1 cellular context compared by ENCODE assay signal in the genomic region with DNA sequence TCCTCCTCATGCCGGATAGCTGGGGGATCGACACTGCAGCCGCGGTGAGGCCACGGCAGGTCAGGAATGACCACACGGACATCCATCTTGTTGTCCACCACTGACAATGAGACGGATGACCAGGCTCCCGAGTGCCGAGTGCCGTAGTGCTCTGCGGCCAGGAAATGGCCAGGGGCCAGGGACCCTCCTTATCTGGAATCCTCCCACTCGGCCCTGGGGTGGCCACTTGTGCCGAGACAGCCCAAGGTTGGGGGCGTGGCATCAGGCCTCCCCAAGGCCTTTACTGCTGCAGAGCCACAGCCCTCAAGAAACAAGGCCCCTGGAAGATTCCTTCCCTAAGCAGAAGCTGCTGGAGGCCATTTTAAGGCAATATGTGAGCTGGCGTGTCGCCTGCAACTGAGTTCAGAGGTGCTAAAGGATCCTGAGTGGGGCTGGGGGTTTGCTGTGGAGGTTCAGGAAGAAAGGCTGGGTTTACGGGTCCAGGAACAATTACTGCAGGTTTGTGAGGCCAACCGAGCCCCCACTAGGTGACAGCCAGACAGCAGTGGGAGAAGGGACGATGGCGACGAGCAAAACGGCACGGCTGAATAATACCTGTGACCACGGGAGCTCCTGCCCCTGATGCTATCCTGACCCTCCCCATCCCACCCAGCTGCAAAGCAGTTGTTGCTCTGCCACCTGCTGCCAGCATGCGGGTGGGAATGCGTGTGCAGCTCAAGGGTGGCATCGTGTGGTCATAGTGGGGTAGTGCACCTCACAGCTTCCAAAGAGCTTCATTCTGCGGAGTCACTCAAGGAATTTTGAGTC.
A peak's percentile ranks its signal among the peaks of the same experiment; 100 is the strongest.
TF ChIP-seq lines count a peak whose summit lies in the region.

No MANE protein-coding gene starts in this region.

TF ChIP-seq in GM12878, 131 proteins besides CTCF, POLR2A, EP300 and RAD21 (continued from another document and continues in another):
- TF ChIP-seq CBX5 (IDR thresholded peaks at IDR 0.05; ENCODE audit: low read depth), result no peak
- TF ChIP-seq GABPA (IDR thresholded peaks at IDR 0.05; ENCODE audit: low read depth), result no peak
- peak; percentile 96 for TF ChIP-seq SMC3 (IDR thresholded peaks at IDR 0.05; ENCODE audit: borderline replicate concordance, low read length)
- TF ChIP-seq, protein P1, sequence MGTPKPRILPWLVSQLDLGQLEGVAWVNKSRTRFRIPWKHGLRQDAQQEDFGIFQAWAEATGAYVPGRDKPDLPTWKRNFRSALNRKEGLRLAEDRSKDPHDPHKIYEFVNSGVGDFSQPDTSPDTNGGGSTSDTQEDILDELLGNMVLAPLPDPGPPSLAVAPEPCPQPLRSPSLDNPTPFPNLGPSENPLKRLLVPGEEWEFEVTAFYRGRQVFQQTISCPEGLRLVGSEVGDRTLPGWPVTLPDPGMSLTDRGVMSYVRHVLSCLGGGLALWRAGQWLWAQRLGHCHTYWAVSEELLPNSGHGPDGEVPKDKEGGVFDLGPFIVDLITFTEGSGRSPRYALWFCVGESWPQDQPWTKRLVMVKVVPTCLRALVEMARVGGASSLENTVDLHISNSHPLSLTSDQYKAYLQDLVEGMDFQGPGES (IDR thresholded peaks at IDR 0.05), result no peak
- TF ChIP-seq TCF12 (IDR thresholded peaks at IDR 0.05; ENCODE audit: low read depth, low read length), result peak; percentile 86
- TF ChIP-seq, protein P2, sequence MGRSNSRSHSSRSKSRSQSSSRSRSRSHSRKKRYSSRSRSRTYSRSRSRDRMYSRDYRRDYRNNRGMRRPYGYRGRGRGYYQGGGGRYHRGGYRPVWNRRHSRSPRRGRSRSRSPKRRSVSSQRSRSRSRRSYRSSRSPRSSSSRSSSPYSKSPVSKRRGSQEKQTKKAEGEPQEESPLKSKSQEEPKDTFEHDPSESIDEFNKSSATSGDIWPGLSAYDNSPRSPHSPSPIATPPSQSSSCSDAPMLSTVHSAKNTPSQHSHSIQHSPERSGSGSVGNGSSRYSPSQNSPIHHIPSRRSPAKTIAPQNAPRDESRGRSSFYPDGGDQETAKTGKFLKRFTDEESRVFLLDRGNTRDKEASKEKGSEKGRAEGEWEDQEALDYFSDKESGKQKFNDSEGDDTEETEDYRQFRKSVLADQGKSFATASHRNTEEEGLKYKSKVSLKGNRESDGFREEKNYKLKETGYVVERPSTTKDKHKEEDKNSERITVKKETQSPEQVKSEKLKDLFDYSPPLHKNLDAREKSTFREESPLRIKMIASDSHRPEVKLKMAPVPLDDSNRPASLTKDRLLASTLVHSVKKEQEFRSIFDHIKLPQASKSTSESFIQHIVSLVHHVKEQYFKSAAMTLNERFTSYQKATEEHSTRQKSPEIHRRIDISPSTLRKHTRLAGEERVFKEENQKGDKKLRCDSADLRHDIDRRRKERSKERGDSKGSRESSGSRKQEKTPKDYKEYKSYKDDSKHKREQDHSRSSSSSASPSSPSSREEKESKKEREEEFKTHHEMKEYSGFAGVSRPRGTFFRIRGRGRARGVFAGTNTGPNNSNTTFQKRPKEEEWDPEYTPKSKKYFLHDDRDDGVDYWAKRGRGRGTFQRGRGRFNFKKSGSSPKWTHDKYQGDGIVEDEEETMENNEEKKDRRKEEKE (IDR thresholded peaks at IDR 0.05), result no peak
- no peak for TF ChIP-seq TCF7 (IDR thresholded peaks at IDR 0.05; ENCODE audit: borderline replicate concordance)
- TF ChIP-seq EZH2 (IDR thresholded peaks at IDR 0.05; ENCODE audit: borderline replicate concordance, control insufficient read depth, low read depth, low read length), result no peak
- TF ChIP-seq FOXK2 (IDR thresholded peaks at IDR 0.05), result no peak
- TF ChIP-seq NBN (IDR thresholded peaks at IDR 0.05), result 0 out of 2 replicates have a peak, but pooled peaks have one; percentile 26
- no peak for TF ChIP-seq NFIC (IDR thresholded peaks at IDR 0.05; ENCODE audit: low read depth, low read length)
- TF ChIP-seq, protein P3, sequence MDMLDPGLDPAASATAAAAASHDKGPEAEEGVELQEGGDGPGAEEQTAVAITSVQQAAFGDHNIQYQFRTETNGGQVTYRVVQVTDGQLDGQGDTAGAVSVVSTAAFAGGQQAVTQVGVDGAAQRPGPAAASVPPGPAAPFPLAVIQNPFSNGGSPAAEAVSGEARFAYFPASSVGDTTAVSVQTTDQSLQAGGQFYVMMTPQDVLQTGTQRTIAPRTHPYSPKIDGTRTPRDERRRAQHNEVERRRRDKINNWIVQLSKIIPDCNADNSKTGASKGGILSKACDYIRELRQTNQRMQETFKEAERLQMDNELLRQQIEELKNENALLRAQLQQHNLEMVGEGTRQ (IDR thresholded peaks at IDR 0.05; ENCODE audit: borderline replicate concordance, low read depth, low read length), result no peak
- TF ChIP-seq RUNX3 (IDR thresholded peaks at IDR 0.05; ENCODE audit: low read length), result peak; percentile 23; the same call in 1 of the 2 replicates
- no peak for TF ChIP-seq STAT3 (IDR thresholded peaks at IDR 0.05; ENCODE audit: low read depth, low read length)
- 0 out of 4 replicates have a peak, but pooled peaks of 1 of the 2 experiments have one; percentile 18 for TF ChIP-seq BHLHE40 (IDR thresholded peaks at IDR 0.05; ENCODE audit: borderline replicate concordance in 1 of 2, low read depth in 2 of 2, low read length in 1 of 2)
- no peak for TF ChIP-seq TAF1 (IDR thresholded peaks at IDR 0.05; ENCODE audit: borderline replicate concordance, low read depth, low read length)
- no peak for TF ChIP-seq PAX5 (IDR thresholded peaks at IDR 0.05; ENCODE audit: borderline replicate concordance, low read depth, low read length)
- TF ChIP-seq, protein P4, sequence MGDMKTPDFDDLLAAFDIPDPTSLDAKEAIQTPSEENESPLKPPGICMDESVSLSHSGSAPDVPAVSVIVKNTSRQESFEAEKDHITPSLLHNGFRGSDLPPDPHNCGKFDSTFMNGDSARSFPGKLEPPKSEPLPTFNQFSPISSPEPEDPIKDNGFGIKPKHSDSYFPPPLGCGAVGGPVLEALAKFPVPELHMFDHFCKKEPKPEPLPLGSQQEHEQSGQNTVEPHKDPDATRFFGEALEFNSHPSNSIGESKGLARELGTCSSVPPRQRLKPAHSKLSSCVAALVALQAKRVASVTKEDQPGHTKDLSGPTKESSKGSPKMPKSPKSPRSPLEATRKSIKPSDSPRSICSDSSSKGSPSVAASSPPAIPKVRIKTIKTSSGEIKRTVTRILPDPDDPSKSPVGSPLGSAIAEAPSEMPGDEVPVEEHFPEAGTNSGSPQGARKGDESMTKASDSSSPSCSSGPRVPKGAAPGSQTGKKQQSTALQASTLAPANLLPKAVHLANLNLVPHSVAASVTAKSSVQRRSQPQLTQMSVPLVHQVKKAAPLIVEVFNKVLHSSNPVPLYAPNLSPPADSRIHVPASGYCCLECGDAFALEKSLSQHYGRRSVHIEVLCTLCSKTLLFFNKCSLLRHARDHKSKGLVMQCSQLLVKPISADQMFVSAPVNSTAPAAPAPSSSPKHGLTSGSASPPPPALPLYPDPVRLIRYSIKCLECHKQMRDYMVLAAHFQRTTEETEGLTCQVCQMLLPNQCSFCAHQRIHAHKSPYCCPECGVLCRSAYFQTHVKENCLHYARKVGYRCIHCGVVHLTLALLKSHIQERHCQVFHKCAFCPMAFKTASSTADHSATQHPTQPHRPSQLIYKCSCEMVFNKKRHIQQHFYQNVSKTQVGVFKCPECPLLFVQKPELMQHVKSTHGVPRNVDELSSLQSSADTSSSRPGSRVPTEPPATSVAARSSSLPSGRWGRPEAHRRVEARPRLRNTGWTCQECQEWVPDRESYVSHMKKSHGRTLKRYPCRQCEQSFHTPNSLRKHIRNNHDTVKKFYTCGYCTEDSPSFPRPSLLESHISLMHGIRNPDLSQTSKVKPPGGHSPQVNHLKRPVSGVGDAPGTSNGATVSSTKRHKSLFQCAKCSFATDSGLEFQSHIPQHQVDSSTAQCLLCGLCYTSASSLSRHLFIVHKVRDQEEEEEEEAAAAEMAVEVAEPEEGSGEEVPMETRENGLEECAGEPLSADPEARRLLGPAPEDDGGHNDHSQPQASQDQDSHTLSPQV (IDR thresholded peaks at IDR 0.05), result no peak
- TF ChIP-seq, protein P5, sequence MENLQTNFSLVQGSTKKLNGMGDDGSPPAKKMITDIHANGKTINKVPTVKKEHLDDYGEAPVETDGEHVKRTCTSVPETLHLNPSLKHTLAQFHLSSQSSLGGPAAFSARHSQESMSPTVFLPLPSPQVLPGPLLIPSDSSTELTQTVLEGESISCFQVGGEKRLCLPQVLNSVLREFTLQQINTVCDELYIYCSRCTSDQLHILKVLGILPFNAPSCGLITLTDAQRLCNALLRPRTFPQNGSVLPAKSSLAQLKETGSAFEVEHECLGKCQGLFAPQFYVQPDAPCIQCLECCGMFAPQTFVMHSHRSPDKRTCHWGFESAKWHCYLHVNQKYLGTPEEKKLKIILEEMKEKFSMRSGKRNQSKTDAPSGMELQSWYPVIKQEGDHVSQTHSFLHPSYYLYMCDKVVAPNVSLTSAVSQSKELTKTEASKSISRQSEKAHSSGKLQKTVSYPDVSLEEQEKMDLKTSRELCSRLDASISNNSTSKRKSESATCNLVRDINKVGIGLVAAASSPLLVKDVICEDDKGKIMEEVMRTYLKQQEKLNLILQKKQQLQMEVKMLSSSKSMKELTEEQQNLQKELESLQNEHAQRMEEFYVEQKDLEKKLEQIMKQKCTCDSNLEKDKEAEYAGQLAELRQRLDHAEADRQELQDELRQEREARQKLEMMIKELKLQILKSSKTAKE (IDR thresholded peaks at IDR 0.05; ENCODE audit: low read depth, poor library complexity, severe bottlenecking), result no peak
- no peak for TF ChIP-seq RELA (IDR thresholded peaks at IDR 0.05; ENCODE audit: borderline replicate concordance, partially characterized antibody)
- TF ChIP-seq SREBF1 (IDR thresholded peaks at IDR 0.05; ENCODE audit: low read length), result no peak
- TF ChIP-seq ZNF384 (IDR thresholded peaks at IDR 0.05; ENCODE audit: borderline replicate concordance, low read depth, low read length), result no peak
- no peak; the same call in 1 of the 2 replicates for TF ChIP-seq WRNIP1 (IDR thresholded peaks at IDR 0.05; ENCODE audit: borderline replicate concordance, low read depth, low read length)
- no peak for TF ChIP-seq POLR2AphosphoS2 (IDR thresholded peaks at IDR 0.05; ENCODE audit: low read depth, low read length)
- no peak for TF ChIP-seq HDGF (IDR thresholded peaks at IDR 0.05)
- TF ChIP-seq PML (IDR thresholded peaks at IDR 0.05; ENCODE audit: low read length), result no peak
- no peak for TF ChIP-seq KDM1A (IDR thresholded peaks at IDR 0.05; ENCODE audit: borderline replicate concordance)
- TF ChIP-seq SPI1 (IDR thresholded peaks at IDR 0.05; ENCODE audit: borderline replicate concordance, insufficient read depth, low read depth, low read length), result no peak
- TF ChIP-seq, protein P6, sequence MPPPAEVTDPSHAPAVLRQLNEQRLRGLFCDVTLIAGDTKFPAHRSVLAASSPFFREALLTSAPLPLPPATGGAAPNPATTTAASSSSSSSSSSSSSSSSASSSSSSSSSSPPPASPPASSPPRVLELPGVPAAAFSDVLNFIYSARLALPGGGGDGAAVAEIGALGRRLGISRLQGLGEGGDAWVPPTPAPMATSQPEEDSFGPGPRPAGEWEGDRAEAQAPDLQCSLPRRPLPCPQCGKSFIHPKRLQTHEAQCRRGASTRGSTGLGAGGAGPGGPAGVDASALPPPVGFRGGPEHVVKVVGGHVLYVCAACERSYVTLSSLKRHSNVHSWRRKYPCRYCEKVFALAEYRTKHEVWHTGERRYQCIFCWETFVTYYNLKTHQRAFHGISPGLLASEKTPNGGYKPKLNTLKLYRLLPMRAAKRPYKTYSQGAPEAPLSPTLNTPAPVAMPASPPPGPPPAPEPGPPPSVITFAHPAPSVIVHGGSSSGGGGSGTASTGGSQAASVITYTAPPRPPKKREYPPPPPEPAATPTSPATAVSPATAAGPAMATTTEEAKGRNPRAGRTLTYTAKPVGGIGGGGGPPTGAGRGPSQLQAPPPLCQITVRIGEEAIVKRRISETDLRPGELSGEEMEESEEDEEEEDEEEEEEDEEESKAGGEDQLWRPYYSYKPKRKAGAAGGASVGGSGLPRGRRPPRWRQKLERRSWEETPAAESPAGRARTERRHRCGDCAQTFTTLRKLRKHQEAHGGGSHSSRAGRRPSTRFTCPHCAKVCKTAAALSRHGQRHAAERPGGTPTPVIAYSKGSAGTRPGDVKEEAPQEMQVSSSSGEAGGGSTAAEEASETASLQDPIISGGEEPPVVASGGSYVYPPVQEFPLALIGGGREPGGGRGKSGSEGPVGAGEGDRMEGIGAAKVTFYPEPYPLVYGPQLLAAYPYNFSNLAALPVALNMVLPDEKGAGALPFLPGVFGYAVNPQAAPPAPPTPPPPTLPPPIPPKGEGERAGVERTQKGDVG (CRISPR knock-in tag; IDR thresholded peaks at IDR 0.05), result no peak
- no peak for TF ChIP-seq ZZZ3 (IDR thresholded peaks at IDR 0.05; ENCODE audit: control insufficient read depth, insufficient read length, low read depth)
- no peak for TF ChIP-seq BACH1 (IDR thresholded peaks at IDR 0.05; ENCODE audit: borderline replicate concordance)
- no peak for TF ChIP-seq RAD51 (IDR thresholded peaks at IDR 0.05)
- TF ChIP-seq HDAC6 (IDR thresholded peaks at IDR 0.05; ENCODE audit: unreplicated experiment), result no peak
- TF ChIP-seq TCF3 (IDR thresholded peaks at IDR 0.05; ENCODE audit: borderline replicate concordance, insufficient read depth, low read depth, low read length), result 0 out of 2 replicates have a peak, but pooled peaks have one; percentile 69
- TF ChIP-seq, protein P7, sequence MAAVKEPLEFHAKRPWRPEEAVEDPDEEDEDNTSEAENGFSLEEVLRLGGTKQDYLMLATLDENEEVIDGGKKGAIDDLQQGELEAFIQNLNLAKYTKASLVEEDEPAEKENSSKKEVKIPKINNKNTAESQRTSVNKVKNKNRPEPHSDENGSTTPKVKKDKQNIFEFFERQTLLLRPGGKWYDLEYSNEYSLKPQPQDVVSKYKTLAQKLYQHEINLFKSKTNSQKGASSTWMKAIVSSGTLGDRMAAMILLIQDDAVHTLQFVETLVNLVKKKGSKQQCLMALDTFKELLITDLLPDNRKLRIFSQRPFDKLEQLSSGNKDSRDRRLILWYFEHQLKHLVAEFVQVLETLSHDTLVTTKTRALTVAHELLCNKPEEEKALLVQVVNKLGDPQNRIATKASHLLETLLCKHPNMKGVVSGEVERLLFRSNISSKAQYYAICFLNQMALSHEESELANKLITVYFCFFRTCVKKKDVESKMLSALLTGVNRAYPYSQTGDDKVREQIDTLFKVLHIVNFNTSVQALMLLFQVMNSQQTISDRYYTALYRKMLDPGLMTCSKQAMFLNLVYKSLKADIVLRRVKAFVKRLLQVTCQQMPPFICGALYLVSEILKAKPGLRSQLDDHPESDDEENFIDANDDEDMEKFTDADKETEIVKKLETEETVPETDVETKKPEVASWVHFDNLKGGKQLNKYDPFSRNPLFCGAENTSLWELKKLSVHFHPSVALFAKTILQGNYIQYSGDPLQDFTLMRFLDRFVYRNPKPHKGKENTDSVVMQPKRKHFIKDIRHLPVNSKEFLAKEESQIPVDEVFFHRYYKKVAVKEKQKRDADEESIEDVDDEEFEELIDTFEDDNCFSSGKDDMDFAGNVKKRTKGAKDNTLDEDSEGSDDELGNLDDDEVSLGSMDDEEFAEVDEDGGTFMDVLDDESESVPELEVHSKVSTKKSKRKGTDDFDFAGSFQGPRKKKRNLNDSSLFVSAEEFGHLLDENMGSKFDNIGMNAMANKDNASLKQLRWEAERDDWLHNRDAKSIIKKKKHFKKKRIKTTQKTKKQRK (IDR thresholded peaks at IDR 0.05; ENCODE audit: low read depth, low read length), result no peak
- TF ChIP-seq CHD1 (IDR thresholded peaks at IDR 0.05; ENCODE audit: low read depth, low read length), result no peak
- no peak for TF ChIP-seq TARDBP (IDR thresholded peaks at IDR 0.05; ENCODE audit: borderline replicate concordance)
- no peak for TF ChIP-seq HCFC1 (IDR thresholded peaks at IDR 0.05; ENCODE audit: low read length)
- peak; percentile 35; the same call in 1 of the 2 replicates for TF ChIP-seq IRF4 (IDR thresholded peaks at IDR 0.05; ENCODE audit: low read depth, low read length)
- no peak for TF ChIP-seq SUPT20H (IDR thresholded peaks at IDR 0.05; ENCODE audit: borderline replicate concordance, control insufficient read depth, low read depth, low read length)
